Comparison of ENCODE assay signal across 12 cellular contexts in the genomic region with DNA sequence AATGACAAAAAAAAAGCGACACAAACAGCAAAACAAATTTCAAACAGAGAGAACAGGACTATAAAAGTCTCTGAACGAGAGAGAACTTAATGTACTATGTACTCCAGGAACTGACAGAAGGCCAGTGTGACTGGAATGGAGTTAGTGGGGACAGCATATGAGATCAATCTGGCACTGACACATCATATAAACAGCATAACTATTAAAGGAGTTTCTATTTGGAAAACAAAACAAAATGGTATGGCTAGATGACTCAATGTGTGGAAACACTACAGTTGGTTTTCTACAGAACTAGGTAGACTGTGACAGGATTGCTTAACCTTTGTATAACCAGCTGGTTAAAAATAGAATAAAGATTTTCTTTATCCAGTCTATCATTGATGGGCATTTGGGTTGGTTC.
A peak's percentile ranks its signal among the peaks of the same experiment; 100 is the strongest.
DNase-seq lines count a peak whose midpoint lies in the region; TF ChIP-seq lines count a peak whose summit lies in the region.
"Had no signal": no experiment of that assay in that cellular context is flagged by ENCODE, and none has a peak within 500 bp of the region (broad histone marks: within the 10 kb centered on the region; RNA-seq: fewer than 3 reads in every experiment).

No MANE protein-coding gene starts in this region.

- TF ChIP-seq CTCF in LNCaP clone FGC (IDR thresholded peaks at IDR 0.05; ENCODE audit: control insufficient read depth, extremely low read depth, insufficient read depth) (no peak), choroid plexus epithelial cell (conservative IDR thresholded peaks at IDR 0.05; ENCODE audit: low read depth, low read length) (no peak)

- no peak overlapping the region for H3K4me3 ChIP-seq in LNCaP clone FGC (ENCODE audit: low read depth, low read length)
- no peak overlapping the region for H3K4me3 ChIP-seq in choroid plexus epithelial cell (ENCODE audit: low read depth, low read length)
- no peak overlapping the region for H3K4me3 ChIP-seq in muscle layer of duodenum (ENCODE audit: low read depth in 1 of 2, low read length in 2 of 2)

- no peaks in the 10 kb centered on the region for H3K36me3 ChIP-seq in muscle layer of duodenum (ENCODE audit: control insufficient read depth in 1 of 2, insufficient read depth in 2 of 2, low read length in 2 of 2)

- H3K27me3 ChIP-seq in muscle layer of duodenum (ENCODE audit: low read depth, low read length): no peaks in the 10 kb centered on the region

- peaks cover 8 to 43% of the 10 kb centered on the region in 2 donors for H3K4me1 ChIP-seq in muscle layer of duodenum (ENCODE audit: control insufficient read depth in 1 of 2, insufficient read depth in 2 of 2, low read length in 2 of 2)

- peak overlapping the region; percentile 49 for H3K27ac ChIP-seq in muscle layer of duodenum (ENCODE audit: low read length)

- no peaks in the 10 kb centered on the region for H3K9me3 ChIP-seq in muscle layer of duodenum (ENCODE audit: control insufficient read depth in 1 of 2, low read length in 2 of 2)

- peak; percentile 20 for DNase-seq in AG20443 (ENCODE audit: low spot score)
- DNase-seq in LNCaP clone FGC (ENCODE audit: low read depth): peak; percentile 45
- DNase-seq in choroid plexus epithelial cell (ENCODE audit: low read depth): peak; percentile 74
- DNase-seq in stimulated activated CD4-positive, alpha-beta T cell treated with anti-CD3 and anti-CD28 coated beads, Interleukin-1b, Interleukin-23, amount 100 ng/mL, for 48 hours: no peak
- DNase-seq in mesenteric fat pad (ENCODE audit: low spot score): no peak
- DNase-seq in NCI-H510A treated with DMSO at 0.1 percent for 48 hours (lab: John Stamatoyannopoulos, UW): no peak
- DNase-seq in NCI-H526 (lab: John Stamatoyannopoulos, UW): no peak
- DNase-seq: activated CD8-positive, alpha-beta memory T cell treated with anti-CD3 and anti-CD28 coated beads, Interleukin-2, amount 50 U/mL, for 48 hours; kidney; NCI-H226; T-helper 1 cell had no signal

Comparison
In these comparisons a context has a peak if more than half of its experiments do, and no peak if none do; other contexts are left out.
1. DNase-seq: peak in AG20443 (single experiment), LNCaP clone FGC (single experiment) and choroid plexus epithelial cell (single experiment); none in stimulated activated CD4-positive, alpha-beta T cell treated with anti-CD3 and anti-CD28 coated beads, Interleukin-1b, Interleukin-23, amount 100 ng/mL, for 48 hours (single experiment), mesenteric fat pad (single experiment), NCI-H510A treated with DMSO at 0.1 percent for 48 hours (single experiment) and NCI-H526 (0 of 2).